1 cellular context compared by ENCODE assay signal in the genomic region with DNA sequence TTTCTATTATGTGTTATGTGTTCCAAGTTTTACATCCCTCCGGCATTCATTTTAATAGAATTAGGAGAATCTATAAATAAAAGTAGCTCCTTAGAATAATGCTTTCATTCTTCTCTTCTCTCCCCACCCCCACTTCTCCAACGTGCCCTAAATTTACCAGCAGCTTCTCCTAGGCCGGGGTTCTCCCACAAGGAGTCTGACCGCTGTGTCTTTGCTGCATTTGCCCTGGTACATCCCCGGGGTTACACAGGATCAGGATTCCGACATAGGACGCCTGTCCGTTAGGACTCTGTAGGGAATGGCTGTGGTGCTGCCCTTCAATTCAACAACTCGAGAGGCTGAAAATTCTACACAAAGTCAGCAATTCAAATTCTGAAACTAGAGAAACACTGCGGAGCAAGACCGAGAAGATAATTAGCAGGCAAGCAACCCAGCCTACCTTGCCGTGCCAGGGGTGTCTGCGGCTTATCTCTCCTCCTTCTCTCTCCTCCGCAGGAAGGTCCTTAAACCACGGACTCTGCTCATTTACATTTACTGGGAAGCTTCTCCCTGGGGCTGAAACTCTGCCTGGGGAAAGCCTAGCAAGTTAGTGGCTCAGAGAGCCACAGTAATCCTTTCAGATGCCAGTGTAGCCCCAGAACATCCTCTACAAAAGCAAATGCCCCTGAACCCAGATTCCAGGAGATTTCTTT.
TF ChIP-seq lines count a peak whose summit lies in the region.

No MANE protein-coding gene starts in this region.

TF ChIP-seq in liver, 16 proteins besides CTCF, POLR2A, EP300 and RAD21 (continued from another document):
- TF ChIP-seq, protein P1, sequence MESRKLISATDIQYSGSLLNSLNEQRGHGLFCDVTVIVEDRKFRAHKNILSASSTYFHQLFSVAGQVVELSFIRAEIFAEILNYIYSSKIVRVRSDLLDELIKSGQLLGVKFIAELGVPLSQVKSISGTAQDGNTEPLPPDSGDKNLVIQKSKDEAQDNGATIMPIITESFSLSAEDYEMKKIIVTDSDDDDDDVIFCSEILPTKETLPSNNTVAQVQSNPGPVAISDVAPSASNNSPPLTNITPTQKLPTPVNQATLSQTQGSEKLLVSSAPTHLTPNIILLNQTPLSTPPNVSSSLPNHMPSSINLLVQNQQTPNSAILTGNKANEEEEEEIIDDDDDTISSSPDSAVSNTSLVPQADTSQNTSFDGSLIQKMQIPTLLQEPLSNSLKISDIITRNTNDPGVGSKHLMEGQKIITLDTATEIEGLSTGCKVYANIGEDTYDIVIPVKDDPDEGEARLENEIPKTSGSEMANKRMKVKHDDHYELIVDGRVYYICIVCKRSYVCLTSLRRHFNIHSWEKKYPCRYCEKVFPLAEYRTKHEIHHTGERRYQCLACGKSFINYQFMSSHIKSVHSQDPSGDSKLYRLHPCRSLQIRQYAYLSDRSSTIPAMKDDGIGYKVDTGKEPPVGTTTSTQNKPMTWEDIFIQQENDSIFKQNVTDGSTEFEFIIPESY (IDR thresholded peaks at IDR 0.05), result no peak
- no peak for TF ChIP-seq RXRA (IDR thresholded peaks at IDR 0.05)
- TF ChIP-seq, protein P2, sequence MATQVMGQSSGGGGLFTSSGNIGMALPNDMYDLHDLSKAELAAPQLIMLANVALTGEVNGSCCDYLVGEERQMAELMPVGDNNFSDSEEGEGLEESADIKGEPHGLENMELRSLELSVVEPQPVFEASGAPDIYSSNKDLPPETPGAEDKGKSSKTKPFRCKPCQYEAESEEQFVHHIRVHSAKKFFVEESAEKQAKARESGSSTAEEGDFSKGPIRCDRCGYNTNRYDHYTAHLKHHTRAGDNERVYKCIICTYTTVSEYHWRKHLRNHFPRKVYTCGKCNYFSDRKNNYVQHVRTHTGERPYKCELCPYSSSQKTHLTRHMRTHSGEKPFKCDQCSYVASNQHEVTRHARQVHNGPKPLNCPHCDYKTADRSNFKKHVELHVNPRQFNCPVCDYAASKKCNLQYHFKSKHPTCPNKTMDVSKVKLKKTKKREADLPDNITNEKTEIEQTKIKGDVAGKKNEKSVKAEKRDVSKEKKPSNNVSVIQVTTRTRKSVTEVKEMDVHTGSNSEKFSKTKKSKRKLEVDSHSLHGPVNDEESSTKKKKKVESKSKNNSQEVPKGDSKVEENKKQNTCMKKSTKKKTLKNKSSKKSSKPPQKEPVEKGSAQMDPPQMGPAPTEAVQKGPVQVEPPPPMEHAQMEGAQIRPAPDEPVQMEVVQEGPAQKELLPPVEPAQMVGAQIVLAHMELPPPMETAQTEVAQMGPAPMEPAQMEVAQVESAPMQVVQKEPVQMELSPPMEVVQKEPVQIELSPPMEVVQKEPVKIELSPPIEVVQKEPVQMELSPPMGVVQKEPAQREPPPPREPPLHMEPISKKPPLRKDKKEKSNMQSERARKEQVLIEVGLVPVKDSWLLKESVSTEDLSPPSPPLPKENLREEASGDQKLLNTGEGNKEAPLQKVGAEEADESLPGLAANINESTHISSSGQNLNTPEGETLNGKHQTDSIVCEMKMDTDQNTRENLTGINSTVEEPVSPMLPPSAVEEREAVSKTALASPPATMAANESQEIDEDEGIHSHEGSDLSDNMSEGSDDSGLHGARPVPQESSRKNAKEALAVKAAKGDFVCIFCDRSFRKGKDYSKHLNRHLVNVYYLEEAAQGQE (IDR thresholded peaks at IDR 0.05), result no peak
- no peak for TF ChIP-seq HNF4A (conservative IDR thresholded peaks at IDR 0.05)
- TF ChIP-seq GABPA (IDR thresholded peaks at IDR 0.05 in 1 of 2, conservative IDR thresholded peaks at IDR 0.05 in 1 of 2), result no peak
- no peak for TF ChIP-seq YY1 (IDR thresholded peaks at IDR 0.05)
